In genomic region chr2:124318913-124319312, GRCh38 we compare ENCODE assay signal across 15 cellular contexts.
"Had no signal": no experiment of that assay in that cellular context is flagged by ENCODE, and none has a peak within 500 bp of the region (broad histone marks: within the 10 kb centered on the region; RNA-seq: fewer than 3 reads in every experiment).

No MANE protein-coding gene starts in this region.

- H3K27me3 ChIP-seq: esophagus squamous epithelium, sigmoid colon, spleen, suprapubic skin had no signal

- H3K9me3 ChIP-seq: esophagus squamous epithelium, psoas muscle, sigmoid colon, spleen, suprapubic skin had no signal

- H3K27ac ChIP-seq: coronary artery, esophagus squamous epithelium, psoas muscle, sigmoid colon, spleen, suprapubic skin had no signal

- H3K4me3 ChIP-seq: coronary artery, esophagus squamous epithelium, psoas muscle, sigmoid colon, spleen, suprapubic skin had no signal

- ATAC-seq: activated CD8-positive, alpha-beta T cell treated with anti-CD3 and anti-CD28 coated beads, Interleukin-2, amount 10 ng/mL, durations not matched to agents 7 days and 5 days; left lobe of liver; psoas muscle had no signal

- H3K4me1 ChIP-seq: esophagus squamous epithelium, psoas muscle, spleen, suprapubic skin had no signal

- DNase-seq: activated CD4-positive, alpha-beta T cell treated with anti-CD3 and anti-CD28 coated beads, Interleukin-2, amount 10 ng/mL, durations not matched to agents 24 days and 14 days; activated CD4-positive, CD25-positive, alpha-beta regulatory T cell; activated CD8-positive, alpha-beta memory T cell treated with anti-CD3 and anti-CD28 coated beads, Interleukin-2, amount 50 U/mL, for 4 hours; activated CD8-positive, alpha-beta T cell treated with anti-CD3 and anti-CD28 coated beads, Interleukin-2, amount 10 ng/mL, durations not matched to agents 7 days and 5 days; activated naive CD8-positive, alpha-beta T cell treated with anti-CD3 and anti-CD28 coated beads for 36 hours; esophagus squamous epithelium; hippocampal formation; midbrain; psoas muscle; sigmoid colon; spleen; trophoblast cell had no signal

- H3K36me3 ChIP-seq: esophagus squamous epithelium, sigmoid colon, spleen, suprapubic skin had no signal
